1 cellular context compared by ENCODE assay signal in genomic region chr12:95473947-95474817, GRCh38.
TF ChIP-seq lines count a peak whose summit lies in the region.

Gene METAP2 (plus strand): TSS chr12:95474152. CDS start chr12:95474180, 28 bp downstream.

TF ChIP-seq in K562, 482 proteins besides CTCF, POLR2A, EP300 and RAD21 (continued from another document and continues in another):
- TF ChIP-seq THAP12 (CRISPR knock-in tag; IDR thresholded peaks at IDR 0.05) (peak; percentile 95), SMAD2 (IDR thresholded peaks at IDR 0.05; ENCODE audit: low read depth, low read length) (no peak), ZNF655 (CRISPR knock-in tag; IDR thresholded peaks at IDR 0.05) (no peak), NFRKB (IDR thresholded peaks at IDR 0.05; ENCODE audit: low read depth) (peak; percentile 96), ID3 (CRISPR knock-in tag; IDR thresholded peaks at IDR 0.05) (no peak), ID3 (tag; IDR thresholded peaks at IDR 0.05) (no peak), SRF (CRISPR knock-in tag; IDR thresholded peaks at IDR 0.05) (peak in 1 of 2 experiments; percentile 54; a peak in 1 of 4 replicates), PTTG1 (tag; IDR thresholded peaks at IDR 0.05; ENCODE audit: low read depth) (no peak), SREBF1 (IDR thresholded peaks at IDR 0.05; ENCODE audit: borderline replicate concordance, low read depth, low read length) (no peak), NFATC3 (IDR thresholded peaks at IDR 0.05) (no peak), POLR2H (tag; IDR thresholded peaks at IDR 0.05; ENCODE audit: low read depth) (peak; percentile 95), KDM2B (CRISPR knock-in tag; IDR thresholded peaks at IDR 0.05) (no peak), ZNF239 (CRISPR knock-in tag; IDR thresholded peaks at IDR 0.05) (no peak), HOMEZ (CRISPR knock-in tag; IDR thresholded peaks at IDR 0.05) (no peak), ZNF76 (CRISPR knock-in tag; IDR thresholded peaks at IDR 0.05; ENCODE audit: borderline replicate concordance) (peak; percentile 95; the same call in 1 of the 2 replicates), CEBPG (CRISPR knock-in tag; IDR thresholded peaks at IDR 0.05) (no peak), CEBPG (tag; conservative IDR thresholded peaks at IDR 0.05 in 1 of 2, IDR thresholded peaks at IDR 0.05 in 1 of 2) (no peak), ZC3H4 (CRISPR knock-in tag; IDR thresholded peaks at IDR 0.05; ENCODE audit: borderline replicate concordance) (peak; percentile 18; the same call in 1 of the 2 replicates), GABPB1 (CRISPR knock-in tag; IDR thresholded peaks at IDR 0.05) (peak; percentile 93), SAFB (IDR thresholded peaks at IDR 0.05; ENCODE audit: borderline replicate concordance, low read depth, low read length) (no peak), REST (CRISPR knock-in tag; IDR thresholded peaks at IDR 0.05; ENCODE audit: low read depth) (0 out of 2 replicates have a peak, but pooled peaks have one; percentile 30), ZNF511 (CRISPR knock-in tag; IDR thresholded peaks at IDR 0.05) (no peak; the same call in 1 of the 2 replicates), NUFIP1 (IDR thresholded peaks at IDR 0.05; ENCODE audit: partially characterized antibody) (peak; percentile 34), ZNF639 (CRISPR knock-in tag; conservative IDR thresholded peaks at IDR 0.05 in 1 of 2, IDR thresholded peaks at IDR 0.05 in 1 of 2) (peak in 1 of 2 experiments; percentile 51; a peak in 1 of 4 replicates), CHD1 (IDR thresholded peaks at IDR 0.05; ENCODE audit: low read length) (peak; percentile 88), HMGN3 (IDR thresholded peaks at IDR 0.05; ENCODE audit: borderline replicate concordance, extremely low read depth, insufficient read length, low read depth, low read length) (peak; percentile 90), ARHGAP35 (IDR thresholded peaks at IDR 0.05; ENCODE audit: partially characterized antibody) (no peak)
- TF ChIP-seq, protein P1, sequence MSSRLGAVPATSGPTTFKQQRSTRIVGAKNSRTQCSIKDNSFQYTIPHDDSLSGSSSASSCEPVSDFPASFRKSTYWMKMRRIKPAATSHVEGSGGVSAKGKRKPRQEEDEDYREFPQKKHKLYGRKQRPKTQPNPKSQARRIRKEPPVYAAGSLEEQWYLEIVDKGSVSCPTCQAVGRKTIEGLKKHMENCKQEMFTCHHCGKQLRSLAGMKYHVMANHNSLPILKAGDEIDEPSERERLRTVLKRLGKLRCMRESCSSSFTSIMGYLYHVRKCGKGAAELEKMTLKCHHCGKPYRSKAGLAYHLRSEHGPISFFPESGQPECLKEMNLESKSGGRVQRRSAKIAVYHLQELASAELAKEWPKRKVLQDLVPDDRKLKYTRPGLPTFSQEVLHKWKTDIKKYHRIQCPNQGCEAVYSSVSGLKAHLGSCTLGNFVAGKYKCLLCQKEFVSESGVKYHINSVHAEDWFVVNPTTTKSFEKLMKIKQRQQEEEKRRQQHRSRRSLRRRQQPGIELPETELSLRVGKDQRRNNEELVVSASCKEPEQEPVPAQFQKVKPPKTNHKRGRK (tag; IDR thresholded peaks at IDR 0.05): no peak
- TF ChIP-seq, protein P2, sequence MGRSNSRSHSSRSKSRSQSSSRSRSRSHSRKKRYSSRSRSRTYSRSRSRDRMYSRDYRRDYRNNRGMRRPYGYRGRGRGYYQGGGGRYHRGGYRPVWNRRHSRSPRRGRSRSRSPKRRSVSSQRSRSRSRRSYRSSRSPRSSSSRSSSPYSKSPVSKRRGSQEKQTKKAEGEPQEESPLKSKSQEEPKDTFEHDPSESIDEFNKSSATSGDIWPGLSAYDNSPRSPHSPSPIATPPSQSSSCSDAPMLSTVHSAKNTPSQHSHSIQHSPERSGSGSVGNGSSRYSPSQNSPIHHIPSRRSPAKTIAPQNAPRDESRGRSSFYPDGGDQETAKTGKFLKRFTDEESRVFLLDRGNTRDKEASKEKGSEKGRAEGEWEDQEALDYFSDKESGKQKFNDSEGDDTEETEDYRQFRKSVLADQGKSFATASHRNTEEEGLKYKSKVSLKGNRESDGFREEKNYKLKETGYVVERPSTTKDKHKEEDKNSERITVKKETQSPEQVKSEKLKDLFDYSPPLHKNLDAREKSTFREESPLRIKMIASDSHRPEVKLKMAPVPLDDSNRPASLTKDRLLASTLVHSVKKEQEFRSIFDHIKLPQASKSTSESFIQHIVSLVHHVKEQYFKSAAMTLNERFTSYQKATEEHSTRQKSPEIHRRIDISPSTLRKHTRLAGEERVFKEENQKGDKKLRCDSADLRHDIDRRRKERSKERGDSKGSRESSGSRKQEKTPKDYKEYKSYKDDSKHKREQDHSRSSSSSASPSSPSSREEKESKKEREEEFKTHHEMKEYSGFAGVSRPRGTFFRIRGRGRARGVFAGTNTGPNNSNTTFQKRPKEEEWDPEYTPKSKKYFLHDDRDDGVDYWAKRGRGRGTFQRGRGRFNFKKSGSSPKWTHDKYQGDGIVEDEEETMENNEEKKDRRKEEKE (IDR thresholded peaks at IDR 0.05; ENCODE audit: borderline replicate concordance in 1 of 2, control insufficient read depth in 1 of 2, low read depth in 2 of 2, low read length in 1 of 2): 0 out of 4 replicates have a peak, but pooled peaks of 1 of the 2 experiments have one; percentile 73
- TF ChIP-seq, protein P3, sequence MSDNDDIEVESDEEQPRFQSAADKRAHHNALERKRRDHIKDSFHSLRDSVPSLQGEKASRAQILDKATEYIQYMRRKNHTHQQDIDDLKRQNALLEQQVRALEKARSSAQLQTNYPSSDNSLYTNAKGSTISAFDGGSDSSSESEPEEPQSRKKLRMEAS (CRISPR knock-in tag; IDR thresholded peaks at IDR 0.05): peak; percentile 79
- TF ChIP-seq, protein P4, sequence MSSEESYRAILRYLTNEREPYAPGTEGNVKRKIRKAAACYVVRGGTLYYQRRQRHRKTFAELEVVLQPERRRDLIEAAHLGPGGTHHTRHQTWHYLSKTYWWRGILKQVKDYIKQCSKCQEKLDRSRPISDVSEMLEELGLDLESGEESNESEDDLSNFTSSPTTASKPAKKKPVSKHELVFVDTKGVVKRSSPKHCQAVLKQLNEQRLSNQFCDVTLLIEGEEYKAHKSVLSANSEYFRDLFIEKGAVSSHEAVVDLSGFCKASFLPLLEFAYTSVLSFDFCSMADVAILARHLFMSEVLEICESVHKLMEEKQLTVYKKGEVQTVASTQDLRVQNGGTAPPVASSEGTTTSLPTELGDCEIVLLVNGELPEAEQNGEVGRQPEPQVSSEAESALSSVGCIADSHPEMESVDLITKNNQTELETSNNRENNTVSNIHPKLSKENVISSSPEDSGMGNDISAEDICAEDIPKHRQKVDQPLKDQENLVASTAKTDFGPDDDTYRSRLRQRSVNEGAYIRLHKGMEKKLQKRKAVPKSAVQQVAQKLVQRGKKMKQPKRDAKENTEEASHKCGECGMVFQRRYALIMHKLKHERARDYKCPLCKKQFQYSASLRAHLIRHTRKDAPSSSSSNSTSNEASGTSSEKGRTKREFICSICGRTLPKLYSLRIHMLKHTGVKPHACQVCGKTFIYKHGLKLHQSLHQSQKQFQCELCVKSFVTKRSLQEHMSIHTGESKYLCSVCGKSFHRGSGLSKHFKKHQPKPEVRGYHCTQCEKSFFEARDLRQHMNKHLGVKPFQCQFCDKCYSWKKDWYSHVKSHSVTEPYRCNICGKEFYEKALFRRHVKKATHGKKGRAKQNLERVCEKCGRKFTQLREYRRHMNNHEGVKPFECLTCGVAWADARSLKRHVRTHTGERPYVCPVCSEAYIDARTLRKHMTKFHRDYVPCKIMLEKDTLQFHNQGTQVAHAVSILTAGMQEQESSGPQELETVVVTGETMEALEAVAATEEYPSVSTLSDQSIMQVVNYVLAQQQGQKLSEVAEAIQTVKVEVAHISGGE (CRISPR knock-in tag; IDR thresholded peaks at IDR 0.05): peak in 2 of 3 experiments; percentile 29 to 71; a peak in 2 of 6 replicates
